In the genomic region with DNA sequence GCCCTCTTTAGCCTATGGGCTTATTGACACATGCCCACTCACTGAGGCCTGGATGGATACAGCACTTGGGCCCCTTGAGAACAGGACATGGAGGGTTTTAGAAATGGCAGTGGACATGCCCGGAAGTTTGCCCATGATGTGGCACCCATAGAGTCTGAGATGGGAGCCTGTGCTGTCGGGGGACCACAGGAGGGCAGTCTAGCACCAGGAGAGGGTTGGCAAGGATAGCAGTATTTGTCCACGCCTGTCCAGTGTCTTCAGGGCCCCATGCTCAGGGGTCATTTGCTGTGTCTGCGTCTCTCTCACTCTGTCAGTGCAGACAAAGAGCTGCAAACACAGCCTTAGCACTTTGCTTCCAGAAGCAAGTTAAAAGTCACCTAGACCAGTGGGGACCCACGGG, we compare ENCODE assay signal across 11 cellular contexts. TPM values are rescaled to one million over a fixed set of nuclear protein-coding genes. Genes with fewer than 3 reads are reported as not detected.
DNase-seq lines count a peak whose midpoint lies in the region; ATAC-seq and TF ChIP-seq lines count a peak whose summit lies in the region.
"Had no signal": no experiment of that assay in that cellular context is flagged by ENCODE, and none has a peak within 500 bp of the region (broad histone marks: within the 10 kb centered on the region; RNA-seq: fewer than 3 reads in every experiment).

No MANE protein-coding gene starts in this region.

- no TSS peak for BruUV-seq in PC-3 (replicated peaks; lab: Mats Ljungman, UMichigan)

- no peak overlapping the region for H3K4me3 Mint-ChIP-seq in type B pancreatic cell

- H2AFZ ChIP-seq in PC-3 (ENCODE audit: low read length) = 0 out of 2 replicates have a peak overlapping the region, but pooled peaks have one; percentile 12

- H3K9me3 ChIP-seq in cardiac muscle cell (ENCODE audit: low read depth) (no peaks in the 10 kb centered on the region), PC-3 (ENCODE audit: low read length) (no peaks in the 10 kb centered on the region)

- H3K27ac ChIP-seq in cardiac muscle cell (no peak overlapping the region), PC-3 (ENCODE audit: low read length) (no peak overlapping the region)

- no peaks in the 10 kb centered on the region for H3K27me3 Mint-ChIP-seq in type B pancreatic cell

- intact Hi-C loops in Right ventricle myocardium superior (cut with DNase I) (loop anchor here (10.0 kb wide), 1 partner anchor 51 kb away; a partner anchor contains a TSS), PC-3 (cut with micrococcal nuclease) (no loop called here)

- no peaks in the 10 kb centered on the region for H3K36me3 Mint-ChIP-seq in type B pancreatic cell

- H3K4me2 ChIP-seq in PC-3 (ENCODE audit: low read length) = no peak overlapping the region

- no peaks in the 10 kb centered on the region for H3K4me1 ChIP-seq in cardiac muscle cell (ENCODE audit: low read depth)
- peaks cover 14% of the 10 kb centered on the region for H3K4me1 ChIP-seq in PC-3 (ENCODE audit: insufficient read depth, low read length)

- peak; percentile 41 for TF ChIP-seq CTCF in cardiac muscle cell (IDR thresholded peaks at IDR 0.05; ENCODE audit: low read depth, low read length)
- TF ChIP-seq CTCF in PC-3 (conservative IDR thresholded peaks at IDR 0.05; ENCODE audit: low read depth, low read length) = peak; percentile 70
- peak; percentile 50 for TF ChIP-seq CTCF in type B pancreatic cell (conservative IDR thresholded peaks at IDR 0.05)

- CTCF ChIA-PET in PC-3 (lab: Charles Lee) = interaction anchor here (0.5 kb wide), 1 partner anchor 275 kb away, joined by 7 read pairs; no protein-coding TSS in a partner anchor

- H4K20me1 ChIP-seq in PC-3 (ENCODE audit: low read length) = no peaks in the 10 kb centered on the region

- no peak overlapping the region for H3K27ac Mint-ChIP-seq in type B pancreatic cell

- peaks cover 7% of the 10 kb centered on the region for H3K4me1 Mint-ChIP-seq in type B pancreatic cell (ENCODE audit: unreplicated experiment)

- no peaks in the 10 kb centered on the region for H3K27me3 ChIP-seq in cardiac muscle cell
- no peaks in the 10 kb centered on the region for H3K27me3 ChIP-seq in PC-3 (ENCODE audit: low read length)

- no peaks in the 10 kb centered on the region for H3K79me2 ChIP-seq in PC-3 (ENCODE audit: low read length)

- DNase-seq in cardiac muscle cell (ENCODE audit: low read depth in 1 of 2, low spot score in 1 of 2) = peak; percentile 53 to 71
- DNase-seq in Right ventricle myocardium superior = no peak
- peak; percentile 50 for DNase-seq in PC-3
- no peak for DNase-seq in type B pancreatic cell (ENCODE audit: extremely low spot score, unreplicated experiment)
- no peak for DNase-seq in NCI-H1436 (lab: John Stamatoyannopoulos, UW)
- no peak for DNase-seq in NCI-H510A treated with DMSO at 0.1 percent for 48 hours (lab: John Stamatoyannopoulos, UW)
- DNase-seq: glutamatergic neuron, NCI-H345 had no signal

- no peaks in the 10 kb centered on the region for H3K36me3 ChIP-seq in cardiac muscle cell
- H3K36me3 ChIP-seq in PC-3 (ENCODE audit: low read depth, low read length) = no peaks in the 10 kb centered on the region

- no peaks in the 10 kb centered on the region for H3K9me3 Mint-ChIP-seq in type B pancreatic cell

- H3K9me2 ChIP-seq in PC-3 (replicated peaks; ENCODE audit: low read length) = no peaks in the 10 kb centered on the region

- H3K4me3 ChIP-seq in cardiac muscle cell = no peak overlapping the region
- no peak overlapping the region for H3K4me3 ChIP-seq in PC-3 (ENCODE audit: low read length)

- no peak overlapping the region for H3K9ac ChIP-seq in PC-3 (ENCODE audit: low read length)

- POLR2A ChIA-PET in PC-3 (lab: Charles Lee; ENCODE audit: unreplicated experiment) = no interaction called here

- ATAC-seq in Right ventricle myocardium superior (ENCODE audit: poor library complexity) = no peak
- peak; percentile 59; the same call in 1 of the 2 replicates for ATAC-seq in PC-3
- peak; percentile 39 for ATAC-seq in esophagus mucosa
- no peak for ATAC-seq in HG03025 (IDR thresholded peaks at IDR 0.05; ENCODE audit: low FRiP score, unreplicated experiment)

- H3F3A ChIP-seq in PC-3 (ENCODE audit: low read length, unreplicated experiment) = no peaks in the 10 kb centered on the region

RNA-seq across cellular contexts. Expression of a gene that starts 48.7 kb away (rescaled TPM):
- total RNA-seq in cardiac muscle cell (not detected in 2 replicates), Right ventricle myocardium superior (not detected), PC-3 (2014; rRNA removed) (0.11 TPM in 1 of 2 replicates, not detected in the other), esophagus mucosa (8.1 TPM), type B pancreatic cell (ENCODE audit: low replicate concordance) (1.0 and 2.0 TPM in 2 replicates)
- not detected in 2 replicates for polyA plus RNA-seq in cardiac muscle cell
- total RNA-seq: G401 had no signal

Comparison
In these comparisons a context has a peak if more than half of its experiments do, and no peak if none do; other contexts are left out.
1. DNase-seq: peak in cardiac muscle cell (2 of 2) and PC-3 (single experiment); none in Right ventricle myocardium superior (single experiment), type B pancreatic cell (single experiment), NCI-H1436 (single experiment) and NCI-H510A treated with DMSO at 0.1 percent for 48 hours (single experiment).
2. ATAC-seq: peak in PC-3 (single experiment) and esophagus mucosa (single experiment); none in Right ventricle myocardium superior (single experiment) and HG03025 (single experiment).
3. Peak in every context shown above with its lines, with median percentiles within 50 percentile points of each other: CTCF ChIP-seq.